In the genomic region with DNA sequence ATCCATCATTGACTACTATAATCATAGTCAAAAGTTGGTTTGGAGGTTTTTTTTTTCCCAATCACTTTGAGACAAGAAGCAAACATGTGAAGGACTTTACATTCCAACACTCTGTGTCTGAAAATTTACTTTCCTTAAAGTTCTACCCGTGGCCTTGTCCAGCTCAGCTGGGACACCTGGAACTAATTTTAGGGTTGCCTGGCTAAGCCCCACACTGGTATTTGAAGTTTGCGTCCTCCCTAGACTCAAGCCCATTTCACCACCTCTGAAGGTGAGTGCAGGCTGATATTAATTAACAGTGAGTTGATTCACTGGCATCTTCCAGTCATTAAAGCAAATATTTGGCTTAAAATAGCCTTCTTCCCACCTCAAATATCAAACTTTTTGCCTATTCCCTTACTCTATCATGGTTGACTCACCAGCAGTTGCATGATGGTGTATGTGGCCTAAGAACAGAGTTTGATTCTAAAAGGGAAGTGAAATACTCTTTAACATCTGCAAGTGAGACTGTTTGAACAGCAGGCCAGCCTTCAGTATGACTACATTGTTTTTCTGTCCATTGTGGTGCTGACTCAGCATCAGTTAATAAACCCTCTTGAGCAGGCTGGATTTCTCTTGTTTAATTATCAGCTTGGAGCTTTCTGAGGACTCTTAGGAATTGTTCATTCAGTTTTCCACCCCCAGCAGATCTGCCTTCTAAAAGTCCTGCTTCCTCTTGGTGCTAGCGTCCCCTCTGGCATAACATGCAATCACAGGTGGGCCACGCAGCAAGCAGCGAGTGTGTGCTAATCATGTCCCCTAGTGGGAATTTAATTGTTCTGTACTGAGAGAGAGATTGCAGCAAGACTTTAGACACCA, we compare ENCODE assay signal across 8 cellular contexts. TPM values are rescaled to one million over a fixed set of nuclear protein-coding genes. Genes with fewer than 3 reads are reported as not detected.
DNase-seq lines count a peak whose midpoint lies in the region; ATAC-seq and TF ChIP-seq lines count a peak whose summit lies in the region.

No MANE protein-coding gene starts in this region.

- TF ChIP-seq CTCF in VCaP (conservative IDR thresholded peaks at IDR 0.05): peak; percentile 34

- H3K4me3 ChIP-seq in BLaER1 (no peak overlapping the region), right cardiac atrium (ENCODE audit: low read length) (no peak overlapping the region)

- peaks cover 18 to 77% (median 33%) of the 10 kb centered on the region in 5 donors for H3K27me3 Mint-ChIP-seq in naive thymus-derived CD8-positive, alpha-beta T cell

- H3K9me3 Mint-ChIP-seq in naive thymus-derived CD8-positive, alpha-beta T cell: peaks cover 0 to 2% (median 0%) of the 10 kb centered on the region in 9 donors

- no peak for TF ChIP-seq POLR2A in GM18505 (IDR thresholded peaks at IDR 0.05; ENCODE audit: borderline replicate concordance, extremely low read depth, insufficient read depth, insufficient read length)

- POLR2A ChIA-PET in naive thymus-derived CD8-positive, alpha-beta T cell (lab: Charles Lee): interaction anchor here (1.0 to 1.2 kb wide), 2 partner anchors 9 to 32 kb away, joined by 3 to 4 read pairs; no protein-coding TSS in a partner anchor

- H3K27me3 ChIP-seq in BLaER1 (peaks cover 15% of the 10 kb centered on the region), right cardiac atrium (ENCODE audit: control insufficient read depth, insufficient read depth) (peaks cover 2% of the 10 kb centered on the region)

- ATAC-seq in GM18505 (IDR thresholded peaks at IDR 0.05; ENCODE audit: unreplicated experiment) (peak; percentile 72), HG02852 (IDR thresholded peaks at IDR 0.05; ENCODE audit: unreplicated experiment) (peak; percentile 82), right cardiac atrium (peak in 1 of 2 donors; percentile 49)
- no peak for ATAC-seq in naive thymus-derived CD8-positive, alpha-beta T cell

- H3K9ac ChIP-seq in BLaER1: no peak overlapping the region

- H3K27ac ChIP-seq in BLaER1 (0 out of 2 replicates have a peak overlapping the region, but pooled peaks have one; percentile 16), VCaP (peak overlapping the region; percentile 61; the same call in 1 of the 2 replicates), right cardiac atrium (ENCODE audit: low read length) (peak overlapping the region; percentile 17)

- H3K27ac Mint-ChIP-seq in naive thymus-derived CD8-positive, alpha-beta T cell: peak overlapping the region in 3 of 10 donors; percentile 13 to 39 (median 16)

- H3K9me3 ChIP-seq in BLaER1 (no peaks in the 10 kb centered on the region), right cardiac atrium (ENCODE audit: control insufficient read depth, low read length) (no peaks in the 10 kb centered on the region)

- WGBS in right cardiac atrium: 53% methylated on average over 5 of the region's 5 CpGs

- H3K4me1 ChIP-seq in BLaER1: peaks cover 61% of the 10 kb centered on the region
- no peaks in the 10 kb centered on the region for H3K4me1 ChIP-seq in right cardiac atrium (ENCODE audit: control insufficient read depth, insufficient read depth, low read length)

- intact Hi-C loops in right cardiac atrium (cut with DNase I): no loop called here

- H3K4me2 ChIP-seq in BLaER1: peak overlapping the region; percentile 88

- H3K36me3 Mint-ChIP-seq in naive thymus-derived CD8-positive, alpha-beta T cell: no peaks in the 10 kb centered on the region

- no peaks in the 10 kb centered on the region for H4K20me1 ChIP-seq in BLaER1

- no peaks in the 10 kb centered on the region for H3K36me3 ChIP-seq in BLaER1

- H3K4me3 Mint-ChIP-seq in naive thymus-derived CD8-positive, alpha-beta T cell: peak overlapping the region in 2 of 10 donors; percentile 30 to 90

- H3K4me1 Mint-ChIP-seq in naive thymus-derived CD8-positive, alpha-beta T cell: peaks cover 20 to 57% (median 44%) of the 10 kb centered on the region in 4 donors

- DNase-seq in NCI-H1105 treated with DMSO at 0.1 percent for 48 hours (lab: John Stamatoyannopoulos, UW) (peak; percentile 92), right cardiac atrium (no peak), stromal cell of bone marrow (ENCODE audit: low read depth) (peak; percentile 77)
- no peak for DNase-seq in naive thymus-derived CD8-positive, alpha-beta T cell

RNA-seq across cellular contexts. Expression of a gene that starts 1.8 kb away (rescaled TPM):
- total RNA-seq in right cardiac atrium: 1 to 10 TPM in 3 of 4 donors, under 1 TPM in 1; 0.91 to 1.5 (median 1.4) TPM
- polyA plus RNA-seq in right cardiac atrium: 0.41 TPM
- under 1 TPM; 0.58 to 0.94 TPM for total RNA-seq in naive thymus-derived CD8-positive, alpha-beta T cell
- 10 to 100 TPM in 1 of 3 donors, 1 to 10 TPM in 1, under 1 TPM in 1; 0.35 to 15.6 (median 1.6) TPM for polyA plus RNA-seq in naive thymus-derived CD8-positive, alpha-beta T cell

Comparison
In these comparisons a context has a peak if more than half of its experiments do, and no peak if none do; other contexts are left out.
1. ATAC-seq: peak in GM18505 (single experiment) and HG02852 (single experiment); none in naive thymus-derived CD8-positive, alpha-beta T cell (0 of 2).
2. DNase-seq: peak in NCI-H1105 treated with DMSO at 0.1 percent for 48 hours (single experiment) and stromal cell of bone marrow (single experiment); none in right cardiac atrium (0 of 3) and naive thymus-derived CD8-positive, alpha-beta T cell (0 of 10).
3. Peak in every context shown above with its lines, with median percentiles within 50 percentile points of each other: H3K27ac ChIP-seq.